ENCODE assay signal across 12 cellular contexts in the genomic region with DNA sequence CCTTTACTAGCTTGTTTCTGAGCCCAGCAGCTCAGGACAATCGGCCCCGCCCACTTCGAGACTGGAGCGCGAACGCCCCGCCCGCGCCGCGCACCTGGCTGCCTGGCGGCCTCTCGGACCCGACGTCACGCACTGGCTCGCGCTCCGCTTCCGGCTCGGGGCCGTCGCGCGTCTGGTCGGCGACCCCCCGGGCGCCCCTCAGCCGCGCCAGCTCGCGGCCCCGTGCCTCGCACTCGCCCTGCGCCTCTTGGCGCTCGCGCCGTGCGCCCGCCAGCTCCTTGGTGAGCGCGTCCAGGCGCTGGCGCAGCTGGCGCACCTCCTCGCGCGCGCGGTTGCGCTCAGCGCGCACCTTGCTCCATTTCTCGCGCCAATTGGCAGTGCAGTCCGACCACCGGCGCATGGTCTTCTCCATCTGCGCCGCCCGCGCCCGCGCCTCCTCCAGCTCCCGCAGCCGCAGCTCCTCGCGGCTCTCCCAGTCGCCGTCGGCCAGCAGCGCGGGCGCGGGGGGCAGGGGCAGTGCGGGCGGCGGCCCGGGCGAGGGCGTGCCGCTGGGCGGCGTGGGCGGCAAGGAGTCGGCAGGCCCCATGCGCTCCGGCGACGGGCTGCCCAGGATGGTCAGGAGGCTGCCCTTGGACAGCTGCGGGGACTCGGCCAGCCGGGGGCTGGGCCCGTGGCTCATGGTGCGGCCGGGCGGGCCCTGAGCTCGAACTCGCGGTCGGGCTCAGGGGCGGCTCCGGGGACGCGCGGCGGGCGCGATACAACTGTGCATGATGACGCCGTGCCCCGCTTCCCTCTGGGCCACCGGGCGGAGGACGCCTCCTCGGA. TPM values are rescaled to one million over a fixed set of nuclear protein-coding genes. Genes with fewer than 3 reads are reported as not detected.
DNase-seq lines count a peak whose midpoint lies in the region; ATAC-seq and TF ChIP-seq lines count a peak whose summit lies in the region.
"Had no signal": no experiment of that assay in that cellular context is flagged by ENCODE, and none has a peak within 500 bp of the region (broad histone marks: within the 10 kb centered on the region; RNA-seq: fewer than 3 reads in every experiment).

No MANE protein-coding gene starts in this region.

- H4K20me1 ChIP-seq in SK-N-SH (ENCODE audit: insufficient read depth): no peaks in the 10 kb centered on the region

- ATAC-seq in SK-N-SH treated with all-trans-retinoic acid at 6 μM for 48 hours (no peak), left colon (peak; percentile 77), GM21528 (IDR thresholded peaks at IDR 0.05; ENCODE audit: low FRiP score, unreplicated experiment) (no peak)

- TF ChIP-seq RAD21 in SK-N-SH (IDR thresholded peaks at IDR 0.05; ENCODE audit: low read length): no peak

- H3K4me3 ChIP-seq in SK-N-SH (ENCODE audit: low read depth in 2 of 2, low read length in 1 of 2) (no peak overlapping the region), stomach (peak overlapping the region; percentile 25 to 45 (median 36))
- H3K4me3 ChIP-seq: SK-N-MC had no signal

- TF ChIP-seq POLR2A in stomach (IDR thresholded peaks at IDR 0.05): no peak

- H3K36me3 Mint-ChIP-seq in activated CD4-positive, alpha-beta memory T cell treated with anti-CD3 and anti-CD28 coated beads, Interleukin-2, amount 10 ng/mL, durations not matched to agents 7 days and 5 days (ENCODE audit: low read depth): peaks cover 7% of the 10 kb centered on the region
- peaks cover 17% of the 10 kb centered on the region for H3K36me3 Mint-ChIP-seq in endothelial cell (ENCODE audit: low read depth, unreplicated experiment)

- CTCF ChIA-PET in SK-N-SH (lab: Yijun Ruan, JAX): interaction anchor here (0.6 to 23.0 kb wide), 7 partner anchors 9 to 196 kb away, joined by 3 to 426 read pairs (median 3); no protein-coding TSS in a partner anchor
- CTCF ChIA-PET in activated CD4-positive, alpha-beta memory T cell treated with anti-CD3 and anti-CD28 coated beads, Interleukin-2, amount 10 ng/mL, durations not matched to agents 7 days and 5 days (lab: Charles Lee): interaction anchor here (1.8 kb wide), 1 partner anchor 9 kb away, joined by 10 read pairs; no protein-coding TSS in a partner anchor

- H3K9me3 ChIP-seq in SK-N-SH: no peaks in the 10 kb centered on the region
- H3K9me3 ChIP-seq in stomach: no peaks in the 10 kb centered on the region

- H3K27ac ChIP-seq in SK-N-SH (ENCODE audit: low read depth in 2 of 2, low read length in 1 of 2) (no peak overlapping the region), stomach (peak overlapping the region in 1 of 5 donors; percentile 73)
- H3K27ac ChIP-seq: SK-N-MC had no signal

- peak overlapping the region; percentile 99 for H3K27ac Mint-ChIP-seq in activated CD4-positive, alpha-beta memory T cell treated with anti-CD3 and anti-CD28 coated beads, Interleukin-2, amount 10 ng/mL, durations not matched to agents 7 days and 5 days
- no peak overlapping the region for H3K27ac Mint-ChIP-seq in endothelial cell (ENCODE audit: unreplicated experiment)

- no peak overlapping the region for H3K4me2 ChIP-seq in SK-N-SH

- intact Hi-C loops in left colon (cut with DNase I, micrococcal nuclease): no loop called here
- intact Hi-C loops in stomach (cut with DNase I; ENCODE audit: low total_unique reads): no loop called here

- H3K36me3 ChIP-seq in SK-N-SH (replicated peaks in 1 of 2; ENCODE audit: control insufficient read depth in 1 of 2, insufficient read depth in 2 of 2, low read length in 1 of 2): peaks cover 5 to 7% of the 10 kb centered on the region in 2 experiments
- H3K36me3 ChIP-seq in stomach: peaks cover 0 to 10% (median 2%) of the 10 kb centered on the region in 4 donors

- H3K27me3 ChIP-seq in SK-N-SH (ENCODE audit: insufficient read depth): no peaks in the 10 kb centered on the region
- peaks cover 0 to 4% (median 0%) of the 10 kb centered on the region in 3 donors for H3K27me3 ChIP-seq in stomach

- H3K79me2 ChIP-seq in SK-N-SH (ENCODE audit: insufficient read depth): no peaks in the 10 kb centered on the region

- H3K9me2 ChIP-seq in SK-N-SH: no peaks in the 10 kb centered on the region

- no peak for TF ChIP-seq CTCF in SK-N-SH (IDR thresholded peaks at IDR 0.05)
- no peak for TF ChIP-seq CTCF in stomach (IDR thresholded peaks at IDR 0.05)
- TF ChIP-seq CTCF in endothelial cell (IDR thresholded peaks at IDR 0.05; ENCODE audit: unreplicated experiment): no peak

- peaks cover 49% of the 10 kb centered on the region for H3K4me1 Mint-ChIP-seq in activated CD4-positive, alpha-beta memory T cell treated with anti-CD3 and anti-CD28 coated beads, Interleukin-2, amount 10 ng/mL, durations not matched to agents 7 days and 5 days
- peaks cover 47% of the 10 kb centered on the region for H3K4me1 Mint-ChIP-seq in endothelial cell (ENCODE audit: unreplicated experiment)

- no peaks in the 10 kb centered on the region for H3K27me3 Mint-ChIP-seq in activated CD4-positive, alpha-beta memory T cell treated with anti-CD3 and anti-CD28 coated beads, Interleukin-2, amount 10 ng/mL, durations not matched to agents 7 days and 5 days
- H3K27me3 Mint-ChIP-seq in endothelial cell (ENCODE audit: unreplicated experiment): peaks cover 35% of the 10 kb centered on the region

- WGBS in SK-N-SH (ENCODE audit: low lambda C conversion rate): 93% methylated on average over 103 of the region's 119 CpGs
- 14 to 49% (median 41%) methylated on average over 62 to 119 of the region's 119 CpGs for WGBS in stomach, 5 donors

- TF ChIP-seq EP300 in SK-N-SH (IDR thresholded peaks at IDR 0.05; ENCODE audit: borderline replicate concordance in 1 of 2, low read depth in 1 of 2, low read length in 1 of 2) (no peak), stomach (IDR thresholded peaks at IDR 0.05) (no peak)

- H3F3A ChIP-seq in SK-N-SH (replicated peaks; ENCODE audit: insufficient read depth): no peaks in the 10 kb centered on the region

- peak overlapping the region; percentile 60 for H3K4me3 Mint-ChIP-seq in activated CD4-positive, alpha-beta memory T cell treated with anti-CD3 and anti-CD28 coated beads, Interleukin-2, amount 10 ng/mL, durations not matched to agents 7 days and 5 days
- no peak overlapping the region for H3K4me3 Mint-ChIP-seq in endothelial cell (ENCODE audit: unreplicated experiment)

- H3K9ac ChIP-seq in SK-N-SH: no peak overlapping the region

- DNase-seq in SK-N-SH (peak; percentile 29), left colon (peak; percentile 68 to 81), stomach (peak; percentile 71), endothelial cell (ENCODE audit: low spot score) (no peak)
- no peak for DNase-seq in activated CD4-positive, alpha-beta memory T cell treated with anti-CD3 and anti-CD28 coated beads, Interleukin-2, amount 10 ng/mL, durations not matched to agents 7 days and 5 days
- DNase-seq in activated CD8-positive, alpha-beta memory T cell treated with anti-CD3 and anti-CD28 coated beads, Interleukin-2, amount 50 U/mL, for 48 hours: no peak
- DNase-seq: activated CD4-positive, alpha-beta T cell treated with anti-CD3 and anti-CD28 coated beads, Interleukin-2, amount 50 U/mL, for 48 hours; DND-41; NCI-H446 treated with DMSO at 0.1 percent for 48 hours had no signal

- H2AFZ ChIP-seq in SK-N-SH (ENCODE audit: low read depth): no peak overlapping the region

- POLR2A ChIA-PET in SK-N-SH (lab: Yijun Ruan, JAX): no interaction called here
- POLR2A ChIA-PET in activated CD4-positive, alpha-beta memory T cell treated with anti-CD3 and anti-CD28 coated beads, Interleukin-2, amount 10 ng/mL, durations not matched to agents 7 days and 5 days (lab: Charles Lee): interaction anchor here (1.0 to 3.4 kb wide), 3 partner anchors 8 to 81 kb away, joined by 3 to 18 read pairs (median 5); a partner anchor contains a TSS

- no peaks in the 10 kb centered on the region for H3K9me3 Mint-ChIP-seq in activated CD4-positive, alpha-beta memory T cell treated with anti-CD3 and anti-CD28 coated beads, Interleukin-2, amount 10 ng/mL, durations not matched to agents 7 days and 5 days
- no peaks in the 10 kb centered on the region for H3K9me3 Mint-ChIP-seq in endothelial cell (ENCODE audit: unreplicated experiment)

- H3K4me1 ChIP-seq in SK-N-SH (ENCODE audit: control insufficient read depth in 1 of 2, insufficient read depth in 2 of 2, low read depth in 1 of 2, low read length in 1 of 2) (peaks cover 19 to 24% of the 10 kb centered on the region in 2 experiments; a peak in 3 of 4 replicates), stomach (peaks cover 26 to 46% (median 36%) of the 10 kb centered on the region in 4 donors)

TF ChIP-seq in SK-N-SH, 30 proteins besides CTCF, POLR2A, EP300 and RAD21 (continues in another document):
- no peak for TF ChIP-seq SIN3A (IDR thresholded peaks at IDR 0.05; ENCODE audit: borderline replicate concordance, low read depth, low read length)

RNA-seq across cellular contexts. Expression of a gene that starts 7.7 kb away (rescaled TPM):
- 17.5 and 26.2 TPM in 2 replicates for polyA plus RNA-seq in SK-N-SH (2012; rRNA removed)
- polyA plus RNA-seq in SK-N-SH (2012; cell fraction: cytosol; rRNA removed): 13.1 and 17.1 TPM in 2 replicates
- polyA plus RNA-seq in SK-N-SH (2012; cell fraction: nucleus; rRNA removed): 20.7 and 31.8 TPM in 2 replicates
- 1 to 10 TPM; 9.1 to 9.7 TPM for total RNA-seq in activated CD4-positive, alpha-beta memory T cell treated with anti-CD3 and anti-CD28 coated beads, Interleukin-2, amount 10 ng/mL, durations not matched to agents 7 days and 5 days
- total RNA-seq in left colon: 1 to 10 TPM; 1.9 to 2.8 TPM
- 10 to 100 TPM in 2 of 5 donors, 1 to 10 TPM in 2, not detected in 1; 1.7 to 14.5 (median 6.9) TPM for total RNA-seq in stomach
- 1 to 10 TPM; 2.3 to 6.5 (median 4.1) TPM for polyA plus RNA-seq in stomach
- 14.6 TPM for total RNA-seq in endothelial cell (ENCODE audit: unreplicated experiment)

RNA-seq across cellular contexts. Expression of a gene that starts 13.7 kb away (rescaled TPM):
- polyA plus RNA-seq in SK-N-SH (2012; rRNA removed) (0.02 and 0.03 TPM in 2 replicates), stomach (under 1 TPM; 0.19 to 0.80 (median 0.76) TPM)
- under 0.01 TPM in 2 replicates for polyA plus RNA-seq in SK-N-SH (2012; cell fraction: cytosol; rRNA removed)
- 0.04 and 0.05 TPM in 2 replicates for polyA plus RNA-seq in SK-N-SH (2012; cell fraction: nucleus; rRNA removed)
- total RNA-seq in activated CD4-positive, alpha-beta memory T cell treated with anti-CD3 and anti-CD28 coated beads, Interleukin-2, amount 10 ng/mL, durations not matched to agents 7 days and 5 days: 10 to 100 TPM; 12.3 to 12.4 TPM
- total RNA-seq in left colon (1 to 10 TPM; 2.0 to 2.7 TPM), stomach (1 to 10 TPM in 1 of 5 donors, under 1 TPM in 2, not detected in 2; under 0.01 to 1.4 (median 0.18) TPM), endothelial cell (ENCODE audit: unreplicated experiment) (0.28 TPM)

RNA-seq across cellular contexts. Expression of a gene that starts 42.4 kb away (rescaled TPM):
- polyA plus RNA-seq in SK-N-SH (2012; rRNA removed) (28.4 and 36.9 TPM in 2 replicates), stomach (10 to 100 TPM; 21.5 to 55.9 (median 44.6) TPM)
- polyA plus RNA-seq in SK-N-SH (2012; cell fraction: cytosol; rRNA removed): 15.8 and 25.8 TPM in 2 replicates
- 45.1 and 47.5 TPM in 2 replicates for polyA plus RNA-seq in SK-N-SH (2012; cell fraction: nucleus; rRNA removed)
- 1 to 10 TPM; 2.5 to 3.4 TPM for total RNA-seq in activated CD4-positive, alpha-beta memory T cell treated with anti-CD3 and anti-CD28 coated beads, Interleukin-2, amount 10 ng/mL, durations not matched to agents 7 days and 5 days
- total RNA-seq in left colon (100 to 1,000 TPM; 145 to 152 TPM), stomach (10 to 100 TPM; 11.2 to 51.0 (median 23.9) TPM), endothelial cell (ENCODE audit: unreplicated experiment) (69.4 TPM)

Comparison
In these comparisons a context has a peak if more than half of its experiments do, and no peak if none do; other contexts are left out.
1. DNase-seq: peak in SK-N-SH (single experiment), left colon (2 of 2) and stomach (single experiment); none in activated CD4-positive, alpha-beta memory T cell treated with anti-CD3 and anti-CD28 coated beads, Interleukin-2, amount 10 ng/mL, durations not matched to agents 7 days and 5 days (single experiment), endothelial cell (single experiment) and activated CD8-positive, alpha-beta memory T cell treated with anti-CD3 and anti-CD28 coated beads, Interleukin-2, amount 50 U/mL, for 48 hours (single experiment).
2. H3K4me3 ChIP-seq: peak in stomach (4 of 4); none in SK-N-SH (0 of 2).